In the genomic region with DNA sequence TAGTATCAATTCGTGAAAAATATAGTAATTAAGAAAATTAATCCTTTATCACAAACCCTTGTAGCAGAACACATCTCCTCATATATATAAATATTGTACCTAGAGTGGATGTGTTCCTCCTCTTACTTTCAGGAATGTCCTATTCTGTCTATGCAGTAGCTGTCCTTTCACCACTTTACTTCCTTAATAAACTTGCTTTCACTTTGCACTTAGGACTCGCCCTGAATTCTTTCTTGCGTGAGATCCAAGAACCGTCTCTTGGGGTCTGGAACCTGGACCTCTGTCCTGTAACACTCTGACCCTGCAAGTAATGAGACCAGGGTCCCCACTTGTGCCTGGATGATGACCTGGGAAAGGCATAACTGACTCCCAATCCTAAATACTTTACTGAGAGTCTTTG, we compare ENCODE assay signal across 11 cellular contexts.
DNase-seq lines count a peak whose midpoint lies in the region; ATAC-seq and TF ChIP-seq lines count a peak whose summit lies in the region.
"Had no signal": no experiment of that assay in that cellular context is flagged by ENCODE, and none has a peak within 500 bp of the region (broad histone marks: within the 10 kb centered on the region; RNA-seq: fewer than 3 reads in every experiment).

No MANE protein-coding gene starts in this region.

- no peaks in the 10 kb centered on the region for H3K27me3 Mint-ChIP-seq in activated CD4-positive, alpha-beta T cell treated with anti-CD3 and anti-CD28 coated beads, Interleukin-2, amount 10 ng/mL, durations not matched to agents 24 days and 14 days
- no peaks in the 10 kb centered on the region for H3K27me3 Mint-ChIP-seq in endodermal cell (ENCODE audit: insufficient read depth)
- H3K27me3 Mint-ChIP-seq: activated naive CD4-positive, alpha-beta T cell treated with anti-CD3 and anti-CD28 coated beads, Interleukin-2, amount 10 ng/mL, durations not matched to agents 7 days and 5 days had no signal

- peaks cover 8% of the 10 kb centered on the region for H3K36me3 Mint-ChIP-seq in activated CD4-positive, alpha-beta T cell treated with anti-CD3 and anti-CD28 coated beads, Interleukin-2, amount 10 ng/mL, durations not matched to agents 24 days and 14 days (ENCODE audit: low read depth)
- H3K36me3 Mint-ChIP-seq in endodermal cell (ENCODE audit: low read depth): peaks cover 10% of the 10 kb centered on the region
- H3K36me3 Mint-ChIP-seq: activated naive CD4-positive, alpha-beta T cell treated with anti-CD3 and anti-CD28 coated beads, Interleukin-2, amount 10 ng/mL, durations not matched to agents 7 days and 5 days had no signal

- no peak for TF ChIP-seq CTCF in endodermal cell (conservative IDR thresholded peaks at IDR 0.05)
- TF ChIP-seq CTCF in tibial artery (IDR thresholded peaks at IDR 0.05): no peak
- TF ChIP-seq CTCF in adrenal gland (IDR thresholded peaks at IDR 0.05): no peak

- H3K4me3 Mint-ChIP-seq in activated CD4-positive, alpha-beta T cell treated with anti-CD3 and anti-CD28 coated beads, Interleukin-2, amount 10 ng/mL, durations not matched to agents 24 days and 14 days: peak overlapping the region; percentile 23
- peak overlapping the region; percentile 23 for H3K4me3 Mint-ChIP-seq in endodermal cell
- H3K4me3 Mint-ChIP-seq: activated naive CD4-positive, alpha-beta T cell treated with anti-CD3 and anti-CD28 coated beads, Interleukin-2, amount 10 ng/mL, durations not matched to agents 7 days and 5 days had no signal

- no peak for ATAC-seq in GM21367 (IDR thresholded peaks at IDR 0.05; ENCODE audit: unreplicated experiment)

- no peaks in the 10 kb centered on the region for H3K27me3 ChIP-seq in endodermal cell (ENCODE audit: control insufficient read depth, insufficient read depth, low read length, poor library complexity, severe bottlenecking)
- H3K27me3 ChIP-seq in mononuclear cell (ENCODE audit: insufficient read depth, low read length): no peaks in the 10 kb centered on the region
- no peaks in the 10 kb centered on the region for H3K27me3 ChIP-seq in tibial artery
- H3K27me3 ChIP-seq in adrenal gland: no peaks in the 10 kb centered on the region
- H3K27me3 ChIP-seq: MG63 had no signal

- H3K9me3 ChIP-seq in endodermal cell (ENCODE audit: control insufficient read depth, low read length) (peaks cover 12% of the 10 kb centered on the region), mononuclear cell (ENCODE audit: low read depth, low read length) (no peaks in the 10 kb centered on the region), tibial artery (no peaks in the 10 kb centered on the region), adrenal gland (replicated peaks in 1 of 3) (no peaks in the 10 kb centered on the region)
- H3K9me3 ChIP-seq: MG63 had no signal

- no peak for DNase-seq in activated CD4-positive, alpha-beta T cell treated with anti-CD3 and anti-CD28 coated beads, Interleukin-2, amount 10 ng/mL, durations not matched to agents 24 days and 14 days
- DNase-seq in activated CD4-positive, alpha-beta T cell treated with anti-CD3 and anti-CD28 coated beads for 4 hours: no peak
- DNase-seq in endodermal cell: peak; percentile 55
- no peak for DNase-seq in tibial artery
- no peak for DNase-seq in adrenal gland
- no peak for DNase-seq in NCI-H2107 (lab: John Stamatoyannopoulos, UW)
- DNase-seq: activated naive CD4-positive, alpha-beta T cell treated with anti-CD3 and anti-CD28 coated beads, Interleukin-2, amount 10 ng/mL, durations not matched to agents 7 days and 5 days; MG63 had no signal

- H3K4me1 Mint-ChIP-seq in activated CD4-positive, alpha-beta T cell treated with anti-CD3 and anti-CD28 coated beads, Interleukin-2, amount 10 ng/mL, durations not matched to agents 24 days and 14 days: peaks cover 30% of the 10 kb centered on the region
- H3K4me1 Mint-ChIP-seq in endodermal cell: peaks cover 52% of the 10 kb centered on the region

- H3K27ac Mint-ChIP-seq in activated CD4-positive, alpha-beta T cell treated with anti-CD3 and anti-CD28 coated beads, Interleukin-2, amount 10 ng/mL, durations not matched to agents 24 days and 14 days: no peak overlapping the region
- H3K27ac Mint-ChIP-seq in endodermal cell: peak overlapping the region; percentile 65
- H3K27ac Mint-ChIP-seq: activated naive CD4-positive, alpha-beta T cell treated with anti-CD3 and anti-CD28 coated beads, Interleukin-2, amount 10 ng/mL, durations not matched to agents 7 days and 5 days had no signal

- no peaks in the 10 kb centered on the region for H3K36me3 ChIP-seq in endodermal cell (ENCODE audit: control insufficient read depth, insufficient read depth, low read length)
- H3K36me3 ChIP-seq in tibial artery: no peaks in the 10 kb centered on the region
- H3K36me3 ChIP-seq in adrenal gland (replicated peaks in 1 of 2): no peaks in the 10 kb centered on the region
- H3K36me3 ChIP-seq: MG63 had no signal

- intact Hi-C loops in activated CD4-positive, alpha-beta T cell treated with anti-CD3 and anti-CD28 coated beads, Interleukin-2, amount 10 ng/mL, durations not matched to agents 24 days and 14 days (cut with micrococcal nuclease): no loop called here
- intact Hi-C loops in tibial artery (cut with DNase I; ENCODE audit: low total_unique reads): no loop called here
- intact Hi-C loops in adrenal gland (cut with DNase I): no loop called here

- WGBS in endodermal cell (ENCODE audit: insufficient coverage in 1 of 2, insufficient read length in 1 of 2), 2 experiments: 85 to 90% methylated on average over 3 of the region's 4 CpGs
- 35 to 51% (median 41%) methylated on average over 4 of the region's 4 CpGs for WGBS in adrenal gland, 4 donors

- H3K4me1 ChIP-seq in endodermal cell (ENCODE audit: control insufficient read depth, insufficient read depth, low read length) (peaks cover 24% of the 10 kb centered on the region), mononuclear cell (ENCODE audit: insufficient read depth, low read length) (peaks cover 17% of the 10 kb centered on the region), tibial artery (peaks cover 0 to 22% (median 9%) of the 10 kb centered on the region in 4 donors), adrenal gland (replicated peaks in 1 of 2) (peaks cover 0 to 30% of the 10 kb centered on the region in 2 donors)

- H3K9ac ChIP-seq in endodermal cell (ENCODE audit: extremely low read depth, low read length, poor library complexity, severe bottlenecking): no peak overlapping the region

- H3K9me3 Mint-ChIP-seq in activated CD4-positive, alpha-beta T cell treated with anti-CD3 and anti-CD28 coated beads, Interleukin-2, amount 10 ng/mL, durations not matched to agents 24 days and 14 days: peaks cover 3% of the 10 kb centered on the region
- peaks cover 14% of the 10 kb centered on the region for H3K9me3 Mint-ChIP-seq in endodermal cell
- H3K9me3 Mint-ChIP-seq: activated naive CD4-positive, alpha-beta T cell treated with anti-CD3 and anti-CD28 coated beads, Interleukin-2, amount 10 ng/mL, durations not matched to agents 7 days and 5 days had no signal

- H3K4me3 ChIP-seq in endodermal cell (ENCODE audit: low read length): no peak overlapping the region
- peak overlapping the region; percentile 14 for H3K4me3 ChIP-seq in mononuclear cell (ENCODE audit: low read length)
- H3K4me3 ChIP-seq in tibial artery: peak overlapping the region; percentile 27 to 34
- H3K4me3 ChIP-seq in adrenal gland: peak overlapping the region in 1 of 4 donors; percentile 39
- H3K4me3 ChIP-seq: MG63, SK-N-MC had no signal

- no peak for TF ChIP-seq POLR2A in adrenal gland (IDR thresholded peaks at IDR 0.05)

- no peak overlapping the region for H3K27ac ChIP-seq in endodermal cell (ENCODE audit: low read depth, low read length)
- peak overlapping the region in 1 of 2 donors; percentile 38 for H3K27ac ChIP-seq in tibial artery
- peak overlapping the region in 1 of 5 donors; percentile 53 for H3K27ac ChIP-seq in adrenal gland
- H3K27ac ChIP-seq: SK-N-MC had no signal
